Comparison of ENCODE assay signal across 12 cellular contexts in the genomic region with DNA sequence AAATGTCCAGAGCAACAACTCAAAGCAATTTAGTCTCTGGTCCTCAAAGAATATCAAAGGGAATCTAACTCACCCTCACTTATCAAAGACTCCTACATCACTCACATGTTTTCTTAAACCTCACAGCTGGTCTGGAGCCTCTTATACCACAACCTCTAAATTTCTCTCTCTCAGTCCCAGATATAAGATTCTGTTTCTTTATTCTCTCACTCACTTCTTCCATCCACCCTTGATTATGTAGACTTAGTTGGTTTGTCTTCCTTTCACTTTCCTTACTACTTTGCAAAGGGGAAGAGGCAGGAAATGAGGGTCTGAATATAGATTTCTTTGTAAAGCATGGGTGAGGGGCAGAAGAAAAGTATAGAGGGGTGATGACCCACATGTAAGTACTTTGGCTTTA.
A peak's percentile ranks its signal among the peaks of the same experiment; 100 is the strongest.
DNase-seq lines count a peak whose midpoint lies in the region; ATAC-seq lines count a peak whose summit lies in the region.
"Had no signal": no experiment of that assay in that cellular context is flagged by ENCODE, and none has a peak within 500 bp of the region (broad histone marks: within the 10 kb centered on the region; RNA-seq: fewer than 3 reads in every experiment).

No MANE protein-coding gene starts in this region.

- peak overlapping the region; percentile 40 for H3K27ac Mint-ChIP-seq in activated naive CD4-positive, alpha-beta T cell treated with anti-CD3 and anti-CD28 coated beads for 36 hours
- peak overlapping the region; percentile 77 for H3K27ac Mint-ChIP-seq in activated naive CD8-positive, alpha-beta T cell
- peak overlapping the region in 5 of 6 donors; percentile 10 to 54 (median 16) for H3K27ac Mint-ChIP-seq in immature natural killer cell
- peak overlapping the region in 1 of 2 donors; percentile 1 for H3K27ac Mint-ChIP-seq in stimulated activated naive CD8-positive, alpha-beta T cell treated with anti-CD3 and anti-CD28 coated beads, Interleukin-15, amount 100 ng/mL, for 72 hours
- H3K27ac Mint-ChIP-seq: CD4-positive, alpha-beta memory T cell had no signal

- no peak overlapping the region for H3K4me3 Mint-ChIP-seq in activated naive CD4-positive, alpha-beta T cell treated with anti-CD3 and anti-CD28 coated beads for 36 hours
- H3K4me3 Mint-ChIP-seq in activated naive CD8-positive, alpha-beta T cell: peak overlapping the region; percentile 2
- peak overlapping the region in 1 of 5 donors; percentile 5 for H3K4me3 Mint-ChIP-seq in immature natural killer cell
- peak overlapping the region; percentile 1 to 11 for H3K4me3 Mint-ChIP-seq in stimulated activated naive CD8-positive, alpha-beta T cell treated with anti-CD3 and anti-CD28 coated beads, Interleukin-15, amount 100 ng/mL, for 72 hours
- H3K4me3 Mint-ChIP-seq: CD4-positive, alpha-beta memory T cell had no signal

- H3K36me3 Mint-ChIP-seq in activated naive CD4-positive, alpha-beta T cell treated with anti-CD3 and anti-CD28 coated beads for 36 hours (ENCODE audit: low read depth): no peaks in the 10 kb centered on the region
- no peaks in the 10 kb centered on the region for H3K36me3 Mint-ChIP-seq in activated naive CD8-positive, alpha-beta T cell
- no peaks in the 10 kb centered on the region for H3K36me3 Mint-ChIP-seq in immature natural killer cell
- H3K36me3 Mint-ChIP-seq: CD4-positive, alpha-beta memory T cell had no signal

- peak; percentile 46 for ATAC-seq in stimulated activated naive CD8-positive, alpha-beta T cell treated with anti-CD3 and anti-CD28 coated beads, Interleukin-15, amount 100 ng/mL, for 72 hours
- ATAC-seq: A549 had no signal

- peaks cover 15% of the 10 kb centered on the region for H3K4me1 Mint-ChIP-seq in activated naive CD4-positive, alpha-beta T cell treated with anti-CD3 and anti-CD28 coated beads for 36 hours (ENCODE audit: low read depth)
- peaks cover 24% of the 10 kb centered on the region for H3K4me1 Mint-ChIP-seq in activated naive CD8-positive, alpha-beta T cell (ENCODE audit: low read depth)
- H3K4me1 Mint-ChIP-seq in immature natural killer cell: peaks cover 48 to 57% of the 10 kb centered on the region in 2 donors
- peaks cover 27% of the 10 kb centered on the region for H3K4me1 Mint-ChIP-seq in stimulated activated naive CD8-positive, alpha-beta T cell treated with anti-CD3 and anti-CD28 coated beads, Interleukin-15, amount 100 ng/mL, for 72 hours
- H3K4me1 Mint-ChIP-seq: CD4-positive, alpha-beta memory T cell had no signal

- no peaks in the 10 kb centered on the region for H3K9me3 Mint-ChIP-seq in activated naive CD4-positive, alpha-beta T cell treated with anti-CD3 and anti-CD28 coated beads for 36 hours
- H3K9me3 Mint-ChIP-seq in activated naive CD8-positive, alpha-beta T cell (ENCODE audit: low read depth): peaks cover 4% of the 10 kb centered on the region
- peaks cover 0 to 2% (median 0%) of the 10 kb centered on the region in 6 donors for H3K9me3 Mint-ChIP-seq in immature natural killer cell
- peaks cover 0 to 4% of the 10 kb centered on the region in 2 donors for H3K9me3 Mint-ChIP-seq in stimulated activated naive CD8-positive, alpha-beta T cell treated with anti-CD3 and anti-CD28 coated beads, Interleukin-15, amount 100 ng/mL, for 72 hours

- peaks cover 9% of the 10 kb centered on the region for H3K27me3 Mint-ChIP-seq in activated naive CD4-positive, alpha-beta T cell treated with anti-CD3 and anti-CD28 coated beads for 36 hours (ENCODE audit: low read depth)
- H3K27me3 Mint-ChIP-seq in activated naive CD8-positive, alpha-beta T cell: peaks cover 1% of the 10 kb centered on the region
- H3K27me3 Mint-ChIP-seq in immature natural killer cell (ENCODE audit: low read depth in 3 of 3): peaks cover 0 to 4% (median 2%) of the 10 kb centered on the region in 3 donors
- no peaks in the 10 kb centered on the region for H3K27me3 Mint-ChIP-seq in stimulated activated naive CD8-positive, alpha-beta T cell treated with anti-CD3 and anti-CD28 coated beads, Interleukin-15, amount 100 ng/mL, for 72 hours

- no peak for DNase-seq in activated naive CD4-positive, alpha-beta T cell treated with anti-CD3 and anti-CD28 coated beads for 36 hours
- DNase-seq in activated naive CD4-positive, alpha-beta T cell treated with anti-CD3 and anti-CD28 coated beads, Interleukin-2, amount 50 U/mL, for 16 hours: no peak
- no peak for DNase-seq in immature natural killer cell
- no peak for DNase-seq in stimulated activated naive CD8-positive, alpha-beta T cell treated with anti-CD3 and anti-CD28 coated beads, Interleukin-15, amount 100 ng/mL, for 72 hours
- DNase-seq in H4 (ENCODE audit: low spot score): no peak
- no peak for DNase-seq in NCI-H510A (lab: John Stamatoyannopoulos, UW)
- DNase-seq: BE2C; CD4-positive, alpha-beta memory T cell; GF-D8; GOT3 had no signal

- CTCF ChIA-PET in activated naive CD4-positive, alpha-beta T cell treated with anti-CD3 and anti-CD28 coated beads for 36 hours (lab: Charles Lee): no interaction called here

- intact Hi-C loops in activated naive CD4-positive, alpha-beta T cell treated with anti-CD3 and anti-CD28 coated beads for 36 hours (cut with micrococcal nuclease): no loop called here
